Comparison of ENCODE assay signal across 22 cellular contexts in genomic region chr17:61822326-61823285, GRCh38. TPM values are rescaled to one million over a fixed set of nuclear protein-coding genes. Genes with fewer than 3 reads are reported as not detected.
DNase-seq lines count a peak whose midpoint lies in the region; ATAC-seq, FAIRE-seq and TF ChIP-seq lines count a peak whose summit lies in the region.
"Had no signal": no experiment of that assay in that cellular context is flagged by ENCODE, and none has a peak within 500 bp of the region (broad histone marks: within the 10 kb centered on the region; RNA-seq: fewer than 3 reads in every experiment).

No MANE protein-coding gene starts in this region.

- peaks cover 44% of the 10 kb centered on the region for H3K36me3 ChIP-seq in Karpas-422 (ENCODE audit: insufficient read depth, low read length)
- no peaks in the 10 kb centered on the region for H3K36me3 ChIP-seq in CD8-positive, alpha-beta T cell (ENCODE audit: insufficient read depth, low read length)

- peaks cover 26% of the 10 kb centered on the region for H3K79me2 ChIP-seq in Karpas-422 (ENCODE audit: low read length)

- TF ChIP-seq CTCF in progenitor cell of endocrine pancreas (IDR thresholded peaks at IDR 0.05; ENCODE audit: unreplicated experiment) (no peak), RWPE1 (conservative IDR thresholded peaks at IDR 0.05; ENCODE audit: low read depth) (no peak)
- no peak for TF ChIP-seq CTCF in CD8-positive, alpha-beta T cell (IDR thresholded peaks at IDR 0.05)

- H3K4me3 ChIP-seq in Karpas-422 (ENCODE audit: low read length): no peak overlapping the region
- no peak overlapping the region for H3K4me3 ChIP-seq in CD8-positive, alpha-beta T cell (ENCODE audit: low read depth, low read length)

- peak; percentile 52 for ATAC-seq in GM19395 (IDR thresholded peaks at IDR 0.05; ENCODE audit: unreplicated experiment)
- no peak for ATAC-seq in CD8-positive, alpha-beta T cell
- ATAC-seq: Panc1 had no signal

- H3K27ac ChIP-seq in Karpas-422 (ENCODE audit: low read length) (no peak overlapping the region), RWPE1 (no peak overlapping the region)
- H3K27ac ChIP-seq in CD8-positive, alpha-beta T cell (ENCODE audit: low read depth, low read length): no peak overlapping the region
- H3K27ac ChIP-seq: KMS-11 had no signal

- POLR2A ChIA-PET in CD8-positive, alpha-beta T cell (lab: Charles Lee): interaction anchor here (0.5 kb wide), 1 partner anchor 1308 kb away, joined by 3 read pairs; no protein-coding TSS in a partner anchor
- POLR2A ChIA-PET in RWPE1 (lab: Yijun Ruan, JAX; ENCODE audit: low non-redundant PET): no interaction called here

- peak overlapping the region; percentile 26 for H3K27ac Mint-ChIP-seq in progenitor cell of endocrine pancreas
- H3K27ac Mint-ChIP-seq in CD8-positive, alpha-beta T cell: no peak overlapping the region
- H3K27ac Mint-ChIP-seq: CD4-positive, CD25-positive, alpha-beta regulatory T cell had no signal

- TF ChIP-seq POLR2A in GM12892 (IDR thresholded peaks at IDR 0.05; ENCODE audit: low read depth, low read length): no peak

- H3K36me3 Mint-ChIP-seq in progenitor cell of endocrine pancreas (ENCODE audit: insufficient read depth): peaks cover 35% of the 10 kb centered on the region
- peaks cover 3% of the 10 kb centered on the region for H3K36me3 Mint-ChIP-seq in CD8-positive, alpha-beta T cell

- no peaks in the 10 kb centered on the region for H4K20me1 ChIP-seq in Karpas-422 (ENCODE audit: insufficient read depth, low read depth, low read length)

- FAIRE-seq in GM12892 (lab: Jason Lieb, UNC): peak; percentile 38
- FAIRE-seq: GM18507, HTR-8/SVneo had no signal

- H3K9me2 ChIP-seq in Karpas-422 (replicated peaks; ENCODE audit: insufficient read depth, low read length): no peaks in the 10 kb centered on the region

- intact Hi-C loops in CD8-positive, alpha-beta T cell (cut with DNase I, micrococcal nuclease): no loop called here

- no peak overlapping the region for H3K4me3 Mint-ChIP-seq in progenitor cell of endocrine pancreas (ENCODE audit: low read depth)
- H3K4me3 Mint-ChIP-seq in CD8-positive, alpha-beta T cell: no peak overlapping the region
- H3K4me3 Mint-ChIP-seq: CD4-positive, CD25-positive, alpha-beta regulatory T cell had no signal

- DNase-seq in GM12892 (ENCODE audit: insufficient read length) (no peak), Karpas-422 (peak; percentile 43), progenitor cell of endocrine pancreas (ENCODE audit: low spot score, unreplicated experiment) (no peak), RWPE1 (ENCODE audit: low spot score) (no peak)
- DNase-seq in CD8-positive, alpha-beta T cell: no peak
- DNase-seq in activated naive CD4-positive, alpha-beta T cell treated with Interleukin-2 at 50 U/mL for 16 hours: no peak
- DNase-seq: BE2C; CD4-positive, CD25-positive, alpha-beta regulatory T cell; COR-L47; DMS79; H7; NCI-H1105; NCI-H146; NCI-H2029 treated with DMSO at 0.1 percent for 48 hours; NCI-H226; NCI-H510A treated with DMSO at 0.1 percent for 48 hours; NCI-H748 treated with DMSO at 0.1 percent for 48 hours had no signal

- H3K4me1 Mint-ChIP-seq in progenitor cell of endocrine pancreas (ENCODE audit: low read depth): peaks cover 2% of the 10 kb centered on the region
- H3K4me1 Mint-ChIP-seq in CD8-positive, alpha-beta T cell (ENCODE audit: low read depth): no peaks in the 10 kb centered on the region

- no peaks in the 10 kb centered on the region for H3K27me3 ChIP-seq in Karpas-422 (ENCODE audit: low read length)
- H3K27me3 ChIP-seq in CD8-positive, alpha-beta T cell (ENCODE audit: insufficient read depth, low read length): no peaks in the 10 kb centered on the region
- H3K27me3 ChIP-seq: BE2C had no signal

- CTCF ChIA-PET in CD8-positive, alpha-beta T cell (lab: Charles Lee): no interaction called here
- CTCF ChIA-PET in RWPE1 (lab: Yijun Ruan, JAX): interaction anchor here (0.7 kb wide), 1 partner anchor 41 kb away, joined by 4 read pairs; no protein-coding TSS in a partner anchor

- no peak overlapping the region for H3K4me2 ChIP-seq in Karpas-422 (ENCODE audit: low read depth, low read length, poor library complexity, severe bottlenecking)
- H3K4me2 ChIP-seq: KMS-11 had no signal

- no peak overlapping the region for H3K9ac ChIP-seq in Karpas-422 (ENCODE audit: low read length)
- H3K9ac ChIP-seq: KMS-11 had no signal

- peaks cover 18% of the 10 kb centered on the region for H3K9me3 Mint-ChIP-seq in progenitor cell of endocrine pancreas (ENCODE audit: low read depth)
- no peaks in the 10 kb centered on the region for H3K9me3 Mint-ChIP-seq in CD8-positive, alpha-beta T cell

- H3K4me1 ChIP-seq in Karpas-422 (ENCODE audit: low read length): peaks cover under 1% of the 10 kb centered on the region; the same call in 1 of the 2 replicates
- H3K4me1 ChIP-seq in CD8-positive, alpha-beta T cell (ENCODE audit: insufficient read depth, low read length): no peaks in the 10 kb centered on the region
- H3K4me1 ChIP-seq: BE2C had no signal

- H3K9me3 ChIP-seq in Karpas-422 (ENCODE audit: low read length): peaks cover 9% of the 10 kb centered on the region
- no peaks in the 10 kb centered on the region for H3K9me3 ChIP-seq in CD8-positive, alpha-beta T cell (ENCODE audit: low read length)
- H3K9me3 ChIP-seq: BE2C had no signal

- H2AFZ ChIP-seq in Karpas-422 (ENCODE audit: low read length): no peak overlapping the region

- H3K27me3 Mint-ChIP-seq in progenitor cell of endocrine pancreas: no peaks in the 10 kb centered on the region
- no peaks in the 10 kb centered on the region for H3K27me3 Mint-ChIP-seq in CD8-positive, alpha-beta T cell (ENCODE audit: low read depth)
- H3K27me3 Mint-ChIP-seq: CD4-positive, CD25-positive, alpha-beta regulatory T cell had no signal

RNA-seq across cellular contexts. Expression of gene BRIP1, which starts 40.7 kb away (rescaled TPM):
- polyA plus RNA-seq in GM12892 (2012; ENCODE audit: missing spikeins): 10.9 TPM
- total RNA-seq in Karpas-422 (2014; rRNA removed; shearing (Covaris generic); ENCODE audit: low replicate concordance): 8.5 and 12.6 TPM in 2 replicates
- 13.5 and 14.3 TPM in 2 replicates for total RNA-seq in progenitor cell of endocrine pancreas
- 1 to 10 TPM in 1 of 2 experiments, under 1 TPM in 1; 0.57 to 1.5 TPM for total RNA-seq in CD8-positive, alpha-beta T cell
